Comparison of ENCODE assay signal across 26 cellular contexts in genomic region chr7:135242096-135242684, GRCh38. TPM values are rescaled to one million over a fixed set of nuclear protein-coding genes. Genes with fewer than 3 reads are reported as not detected.
DNase-seq lines count a peak whose midpoint lies in the region; ATAC-seq, FAIRE-seq and TF ChIP-seq lines count a peak whose summit lies in the region.
"Had no signal": no experiment of that assay in that cellular context is flagged by ENCODE, and none has a peak within 500 bp of the region (broad histone marks: within the 10 kb centered on the region; RNA-seq: fewer than 3 reads in every experiment).

No MANE protein-coding gene starts in this region.

- no peaks in the 10 kb centered on the region for H3K36me3 Mint-ChIP-seq in stimulated activated naive B cell treated with anti-CD40 and anti-IgM and Interleukin-4, amounts not matched to agents 10 μg/mL and 1 μg/mL and 100 μg/mL, for 72 hours
- H3K36me3 Mint-ChIP-seq: CD14-positive monocyte; CD4-positive, CD25-positive, alpha-beta regulatory T cell; CD8-positive, alpha-beta T cell had no signal

- H3K79me2 ChIP-seq in HepG2 (ENCODE audit: insufficient read depth, low read length) = no peaks in the 10 kb centered on the region
- H3K79me2 ChIP-seq in K562 (ENCODE audit: control insufficient read depth, insufficient read depth, low read length) = no peaks in the 10 kb centered on the region

- H3K27me3 ChIP-seq in HepG2 (ENCODE audit: control insufficient read depth in 1 of 2, insufficient read depth in 2 of 2, low read length in 2 of 2) = peaks cover 2 to 10% of the 10 kb centered on the region in 2 experiments; a peak in 2 of 5 replicates
- H3K27me3 ChIP-seq in right lobe of liver = no peaks in the 10 kb centered on the region
- H3K27me3 ChIP-seq in K562 (ENCODE audit: control insufficient read depth in 2 of 2, insufficient read depth in 2 of 2, low read length in 2 of 2) = peaks cover 5 to 30% of the 10 kb centered on the region in 2 experiments; a peak in 2 of 5 replicates
- peaks cover 0 to 5% (median 0%) of the 10 kb centered on the region in 4 donors for H3K27me3 ChIP-seq in esophagus muscularis mucosa
- no peaks in the 10 kb centered on the region for H3K27me3 ChIP-seq in gastroesophageal sphincter
- H3K27me3 ChIP-seq: BE2C, BLaER1 had no signal

- no TSS peak for BruUV-seq in HepG2 (replicated peaks; lab: Mats Ljungman, UMichigan)
- BruUV-seq in K562 (replicated peaks; lab: Mats Ljungman, UMichigan) = no TSS peak

- no peak overlapping the region for H2AFZ ChIP-seq in HepG2 (ENCODE audit: low read length)
- no peak overlapping the region for H2AFZ ChIP-seq in K562 (ENCODE audit: low read depth, low read length)

- H3K27ac Mint-ChIP-seq in stimulated activated naive B cell treated with anti-CD40 and anti-IgM and Interleukin-4, amounts not matched to agents 10 μg/mL and 1 μg/mL and 100 μg/mL, for 72 hours = peak overlapping the region; percentile 11
- H3K27ac Mint-ChIP-seq: CD4-positive, CD25-positive, alpha-beta regulatory T cell; CD8-positive, alpha-beta T cell had no signal

- no peak for FAIRE-seq in HepG2 (lab: Jason Lieb, UNC)
- no peak for FAIRE-seq in K562 (lab: Jason Lieb, UNC)
- FAIRE-seq: A204.1, D721Med, G401.6, GM19239 had no signal

- in situ Hi-C loops in HepG2 (cut with HindIII; ENCODE audit: extremely low pct_ligation_motif_present, low pct_unique_long_range_greater_than_20kb) = no loop called here
- in situ Hi-C loops in K562 (cut with MboI) = no loop called here

- no peak for TF ChIP-seq POLR2A in HepG2 (IDR thresholded peaks at IDR 0.05; ENCODE audit: insufficient read depth in 1 of 2, low read depth in 2 of 2, low read length in 2 of 2)
- TF ChIP-seq POLR2A in right lobe of liver (IDR thresholded peaks at IDR 0.05) = no peak
- no peak for TF ChIP-seq POLR2A in K562 (conservative IDR thresholded peaks at IDR 0.05)
- TF ChIP-seq POLR2A in esophagus muscularis mucosa (IDR thresholded peaks at IDR 0.05; ENCODE audit: low read depth) = no peak
- TF ChIP-seq POLR2A in gastroesophageal sphincter (IDR thresholded peaks at IDR 0.05) = no peak

- 49% methylated on average over 5 of the region's 5 CpGs for WGBS in HepG2 (ENCODE audit: low lambda C conversion rate)
- 69% methylated on average over 5 of the region's 5 CpGs for WGBS in right lobe of liver (ENCODE audit: insufficient coverage, low coverage, low lambda C conversion rate, missing lambda C conversion rate)
- WGBS in K562 (ENCODE audit: insufficient coverage, low coverage, missing lambda C conversion rate) = 2% methylated on average over 5 of the region's 5 CpGs
- 70% methylated on average over 5 of the region's 5 CpGs for WGBS in esophagus muscularis mucosa
- 56 to 74% methylated on average over 4 to 5 of the region's 5 CpGs for WGBS in gastroesophageal sphincter (ENCODE audit: low coverage in 1 of 2), 2 donors

- TF ChIP-seq RAD21 in HepG2 (CRISPR knock-in tag; IDR thresholded peaks at IDR 0.05) = no peak
- TF ChIP-seq RAD21 in K562 (CRISPR knock-in tag; conservative IDR thresholded peaks at IDR 0.05 in 1 of 2, IDR thresholded peaks at IDR 0.05 in 1 of 2) = no peak

- H3K4me3 Mint-ChIP-seq in stimulated activated naive B cell treated with anti-CD40 and anti-IgM and Interleukin-4, amounts not matched to agents 10 μg/mL and 1 μg/mL and 100 μg/mL, for 72 hours = no peak overlapping the region
- H3K4me3 Mint-ChIP-seq: CD14-positive monocyte; CD4-positive, CD25-positive, alpha-beta regulatory T cell; CD8-positive, alpha-beta T cell had no signal

- H4K20me1 ChIP-seq in HepG2 (ENCODE audit: insufficient read depth, low read length) (no peaks in the 10 kb centered on the region), K562 (replicated peaks; ENCODE audit: control insufficient read depth, insufficient read depth, low read length) (no peaks in the 10 kb centered on the region)
- H4K20me1 ChIP-seq: BLaER1 had no signal

- H3K4me1 ChIP-seq in HepG2 (ENCODE audit: insufficient read depth, low read length) (peaks cover under 1% of the 10 kb centered on the region; the same call in 1 of the 2 replicates), right lobe of liver (no peaks in the 10 kb centered on the region), K562 (replicated peaks in 1 of 2; ENCODE audit: control insufficient read depth in 2 of 2, insufficient read depth in 2 of 2, low read length in 2 of 2) (peaks cover 0 to 12% of the 10 kb centered on the region in 2 experiments; a peak in 3 of 5 replicates), esophagus muscularis mucosa (no peaks in the 10 kb centered on the region), gastroesophageal sphincter (no peaks in the 10 kb centered on the region)
- H3K4me1 ChIP-seq: BE2C, Caco-2 had no signal

- intact Hi-C loops in HepG2 (cut with micrococcal nuclease; ENCODE audit: unreplicated experiment) (no loop called here), right lobe of liver (cut with DNase I) (no loop called here), K562 (cut with micrococcal nuclease) (no loop called here), esophagus muscularis mucosa (cut with DNase I) (no loop called here)

- POLR2A ChIA-PET in HepG2 (lab: Yijun Ruan, JAX) = no interaction called here
- POLR2A ChIA-PET in K562 (lab: Yijun Ruan, JAX) = no interaction called here

- H3K27me3 Mint-ChIP-seq in stimulated activated naive B cell treated with anti-CD40 and anti-IgM and Interleukin-4, amounts not matched to agents 10 μg/mL and 1 μg/mL and 100 μg/mL, for 72 hours = peaks cover 0 to 12% of the 10 kb centered on the region in 2 donors

- H3K9ac ChIP-seq in HepG2 (ENCODE audit: insufficient read depth, low read depth, low read length) (no peak overlapping the region), K562 (ENCODE audit: insufficient read depth in 1 of 2, low read depth in 2 of 2, low read length in 2 of 2) (no peak overlapping the region)
- H3K9ac ChIP-seq: BLaER1 had no signal

- no peak for TF ChIP-seq EP300 in HepG2 (IDR thresholded peaks at IDR 0.05; ENCODE audit: low read depth in 2 of 2, low read length in 2 of 2)
- no peak for TF ChIP-seq EP300 in HepG2 (CRISPR knock-in tag; IDR thresholded peaks at IDR 0.05; ENCODE audit: borderline replicate concordance)
- no peak for TF ChIP-seq EP300 in K562 (IDR thresholded peaks at IDR 0.05; ENCODE audit: low read length)
- TF ChIP-seq EP300 in esophagus muscularis mucosa (IDR thresholded peaks at IDR 0.05) = no peak
- TF ChIP-seq EP300 in gastroesophageal sphincter (IDR thresholded peaks at IDR 0.05) = no peak

- no peak for ATAC-seq in HepG2
- no peak for ATAC-seq in right lobe of liver
- no peak for ATAC-seq in K562
- ATAC-seq in stimulated activated naive B cell treated with anti-CD40 and anti-IgM and Interleukin-4, amounts not matched to agents 10 μg/mL and 1 μg/mL and 100 μg/mL, for 72 hours (replicated peaks) = no peak
- ATAC-seq in gastroesophageal sphincter = no peak
- no peak for ATAC-seq in HG03108 (IDR thresholded peaks at IDR 0.05; ENCODE audit: unreplicated experiment)
- ATAC-seq: CD8-positive, alpha-beta T cell had no signal

- H3K36me3 ChIP-seq in HepG2 (replicated peaks in 1 of 2; ENCODE audit: control insufficient read depth in 1 of 2, insufficient read depth in 2 of 2, low read length in 2 of 2) (no peaks in the 10 kb centered on the region), right lobe of liver (no peaks in the 10 kb centered on the region), K562 (ENCODE audit: control insufficient read depth, insufficient read depth, low read length) (no peaks in the 10 kb centered on the region), esophagus muscularis mucosa (no peaks in the 10 kb centered on the region), gastroesophageal sphincter (no peaks in the 10 kb centered on the region)
- H3K36me3 ChIP-seq: BE2C, BLaER1 had no signal

- no peak overlapping the region for H3K4me2 ChIP-seq in HepG2 (ENCODE audit: low read depth, low read length)
- H3K4me2 ChIP-seq in K562 (ENCODE audit: insufficient read depth, low read length) = no peak overlapping the region
- H3K4me2 ChIP-seq: BLaER1 had no signal

- CTCF ChIA-PET in HepG2 (lab: Yijun Ruan, JAX; ENCODE audit: low intra/inter-chr PET ratio, low total read pairs) = no interaction called here
- CTCF ChIA-PET in K562 (lab: Yijun Ruan, JAX; ENCODE audit: low intra/inter-chr PET ratio) = no interaction called here

- H3K27ac ChIP-seq in HepG2 (ENCODE audit: extremely low read length, insufficient read depth, low read length) (no peak overlapping the region), right lobe of liver (no peak overlapping the region), K562 (ENCODE audit: extremely low read depth, low read depth, low read length) (no peak overlapping the region), esophagus muscularis mucosa (replicated peaks in 1 of 4) (no peak overlapping the region), gastroesophageal sphincter (no peak overlapping the region)
- H3K27ac ChIP-seq: BLaER1 had no signal

- H3K9me3 ChIP-seq in HepG2 (ENCODE audit: low read length) (no peaks in the 10 kb centered on the region), right lobe of liver (no peaks in the 10 kb centered on the region), K562 (replicated peaks; ENCODE audit: control insufficient read depth, insufficient read depth, low read depth, low read length) (no peaks in the 10 kb centered on the region), esophagus muscularis mucosa (no peaks in the 10 kb centered on the region), gastroesophageal sphincter (no peaks in the 10 kb centered on the region)
- H3K9me3 ChIP-seq: BE2C, Caco-2 had no signal

- H3K4me3 ChIP-seq in HepG2 (replicated peaks in 1 of 3; ENCODE audit: insufficient read depth in 1 of 3, low read depth in 2 of 3, low read length in 3 of 3) = no peak overlapping the region
- H3K4me3 ChIP-seq in right lobe of liver = no peak overlapping the region
- no peak overlapping the region for H3K4me3 ChIP-seq in K562
- no peak overlapping the region for H3K4me3 ChIP-seq in esophagus muscularis mucosa
- no peak overlapping the region for H3K4me3 ChIP-seq in gastroesophageal sphincter
- H3K4me3 ChIP-seq: BLaER1 had no signal

- no peaks in the 10 kb centered on the region for H3K9me3 Mint-ChIP-seq in stimulated activated naive B cell treated with anti-CD40 and anti-IgM and Interleukin-4, amounts not matched to agents 10 μg/mL and 1 μg/mL and 100 μg/mL, for 72 hours
- H3K9me3 Mint-ChIP-seq: CD4-positive, CD25-positive, alpha-beta regulatory T cell; CD8-positive, alpha-beta T cell had no signal

- H3K4me1 Mint-ChIP-seq in stimulated activated naive B cell treated with anti-CD40 and anti-IgM and Interleukin-4, amounts not matched to agents 10 μg/mL and 1 μg/mL and 100 μg/mL, for 72 hours = peaks cover 15 to 24% of the 10 kb centered on the region in 2 donors
- H3K4me1 Mint-ChIP-seq: CD14-positive monocyte had no signal

- TF ChIP-seq CTCF in HepG2 (CRISPR knock-in tag; IDR thresholded peaks at IDR 0.05) = no peak
- TF ChIP-seq CTCF in right lobe of liver (IDR thresholded peaks at IDR 0.05) = no peak
- no peak for TF ChIP-seq CTCF in K562 (IDR thresholded peaks at IDR 0.05 in 2 of 3, conservative IDR thresholded peaks at IDR 0.05 in 1 of 3; ENCODE audit: insufficient read depth in 2 of 3, low read depth in 1 of 3, low read length in 3 of 3)
- no peak for TF ChIP-seq CTCF in esophagus muscularis mucosa (IDR thresholded peaks at IDR 0.05)
- TF ChIP-seq CTCF in gastroesophageal sphincter (IDR thresholded peaks at IDR 0.05) = no peak

- DNase-seq in HepG2 (ENCODE audit: low spot score) (no peak), right lobe of liver (no peak), K562 (ENCODE audit: extremely low read depth in 1 of 4, low spot score in 3 of 4) (no peak), esophagus muscularis mucosa (ENCODE audit: extremely low spot score) (peak; percentile 19), SKM-1 (lab: John Stamatoyannopoulos, UW; ENCODE audit: unreplicated experiment) (no peak)
- no peak for DNase-seq in stimulated activated naive B cell treated with anti-CD40 and anti-IgM and Interleukin-4, amounts not matched to agents 10 μg/mL and 1 μg/mL and 100 μg/mL, for 72 hours
- DNase-seq: 8988T; ACHN; BE2C; C1 segment of cervical spinal cord; Caco-2; Calu3; CD4-positive, CD25-positive, alpha-beta regulatory T cell; DMS79 treated with DMSO at 0.1 percent for 48 hours; GF-D8 had no signal

- no peaks in the 10 kb centered on the region for H3K9me1 ChIP-seq in K562 (ENCODE audit: control insufficient read depth, insufficient read depth, low read length)

RNA-seq across cellular contexts. Expression of gene STRA8, which starts 8.6 kb away (rescaled TPM):
- total RNA-seq in HepG2 (2016; rRNA removed; fragmentation: Illumina TruSeq; extraction: Trizol) (not detected in 2 replicates), right lobe of liver (not detected), K562 (2014; rRNA removed) (not detected in 2 replicates), K562 (2014; rRNA removed; fragmentation: Illumina TruSeq; extraction: Trizol) (not detected in 2 replicates), K562 (2015; rRNA removed; fragmentation: Illumina TruSeq; extraction: Trizol) (not detected in 2 replicates), K562 (2021) (not detected in 2 replicates), esophagus muscularis mucosa (not detected), gastroesophageal sphincter (not detected)
- total RNA-seq in HepG2 (2016; cell fraction: cytosol; rRNA removed; fragmentation: Illumina TruSeq; extraction: Trizol; ENCODE audit: low read depth) = not detected in 2 replicates
- not detected in 2 replicates for total RNA-seq in HepG2 (2016; cell fraction: insoluble cytoplasmic fraction; rRNA removed; fragmentation: Illumina TruSeq; extraction: Trizol)
- total RNA-seq in HepG2 (2016; cell fraction: membrane; rRNA removed; fragmentation: Illumina TruSeq; extraction: Trizol) = not detected in 2 replicates
- not detected in 2 replicates for total RNA-seq in HepG2 (2016; cell fraction: nucleus; rRNA removed; fragmentation: Illumina TruSeq; extraction: Trizol)
- polyA plus RNA-seq in HepG2 (2011; rRNA removed) (0.20 TPM in 1 of 2 replicates, not detected in the other), K562 (2011; rRNA removed) (not detected in 2 replicates), K562 (2014; fragmentation: Illumina TruSeq; extraction: Trizol) (not detected in 2 replicates), K562 (2014; fragmentation: Nextera tagmentation; extraction: Ambion mirVana) (not detected), K562 (2014; rRNA removed) (not detected in 2 replicates)
- not detected in 2 replicates for polyA plus RNA-seq in HepG2 (2011; cell fraction: cytosol; rRNA removed)
- 0.18 and 0.38 TPM in 2 replicates for polyA plus RNA-seq in HepG2 (2011; cell fraction: nucleus; rRNA removed)
- polyA plus RNA-seq in HepG2 (2012) = not detected in 2 replicates
- polyA plus RNA-seq in HepG2 (2016; cell fraction: cytosol; fragmentation: Illumina TruSeq; extraction: Trizol; ENCODE audit: low read depth) = not detected in 2 replicates
- not detected in 2 replicates for polyA plus RNA-seq in HepG2 (2016; cell fraction: insoluble cytoplasmic fraction; fragmentation: Illumina TruSeq; extraction: Trizol; ENCODE audit: low read depth)
- not detected in 2 replicates for polyA plus RNA-seq in HepG2 (2016; cell fraction: membrane; fragmentation: Illumina TruSeq; extraction: Trizol; ENCODE audit: low read depth)
- polyA plus RNA-seq in HepG2 (2016; cell fraction: nucleus; fragmentation: Illumina TruSeq; extraction: Trizol; ENCODE audit: insufficient read depth, low read depth) = not detected in 2 replicates
- polyA minus RNA-seq in HepG2 (2011; rRNA and poly(A)+ RNA removed; ENCODE audit: low replicate concordance) = not detected in 2 replicates
- polyA minus RNA-seq in HepG2 (2011; cell fraction: cytosol; rRNA and poly(A)+ RNA removed) = not detected in 2 replicates
- polyA minus RNA-seq in HepG2 (2011; cell fraction: nucleus; rRNA and poly(A)+ RNA removed) = not detected in 2 replicates
- not detected in 2 replicates for total RNA-seq in K562 (2011; cell fraction: chromatin; rRNA removed; ENCODE audit: low replicate concordance)
- total RNA-seq in K562 (2011; cell fraction: nucleolus; rRNA removed) = not detected in 2 replicates
- total RNA-seq in K562 (2011; cell fraction: nucleoplasm; rRNA removed) = not detected in 2 replicates
- polyA plus RNA-seq in K562 (2011; cell fraction: cytosol; rRNA removed) = not detected in 2 replicates
- polyA plus RNA-seq in K562 (2011; cell fraction: nucleus; rRNA removed) = not detected in 2 replicates
- not detected in 2 replicates for polyA plus RNA-seq in K562 (2012)
- not detected in 2 replicates for polyA minus RNA-seq in K562 (2011; rRNA and poly(A)+ RNA removed)
- polyA minus RNA-seq in K562 (2011; cell fraction: cytosol; rRNA and poly(A)+ RNA removed) = not detected in 2 replicates
- not detected in 2 replicates for polyA minus RNA-seq in K562 (2011; cell fraction: nucleus; rRNA and poly(A)+ RNA removed)
- total RNA-seq: A673; Caco-2; Calu3; CD4-positive, CD25-positive, alpha-beta regulatory T cell; CD8-positive, alpha-beta T cell had no signal
- polyA plus RNA-seq: AG04450; CD14-positive monocyte; CD4-positive, CD25-positive, alpha-beta regulatory T cell had no signal

RNA-seq across cellular contexts. Expression of gene WDR91, which starts 30.9 kb away (rescaled TPM):
- total RNA-seq in HepG2 (2016; rRNA removed; fragmentation: Illumina TruSeq; extraction: Trizol) (10.0 and 12.1 TPM in 2 replicates), right lobe of liver (10 to 100 TPM in 1 of 6 experiments, 1 to 10 TPM in 5; 6.0 to 11.5 (median 8.6) TPM), K562 (2014; rRNA removed) (10.1 and 12.0 TPM in 2 replicates), K562 (2014; rRNA removed; fragmentation: Illumina TruSeq; extraction: Trizol) (4.9 and 5.8 TPM in 2 replicates), K562 (2015; rRNA removed; fragmentation: Illumina TruSeq; extraction: Trizol) (9.2 and 10.7 TPM in 2 replicates), K562 (2021) (12.1 and 18.2 TPM in 2 replicates), esophagus muscularis mucosa (10 to 100 TPM; 13.3 to 27.4 (median 20.4) TPM), gastroesophageal sphincter (10 to 100 TPM; 18.7 to 37.1 (median 30.0) TPM)
- total RNA-seq in HepG2 (2016; cell fraction: cytosol; rRNA removed; fragmentation: Illumina TruSeq; extraction: Trizol; ENCODE audit: low read depth) = 1.1 and 1.8 TPM in 2 replicates
- 9.2 and 12.1 TPM in 2 replicates for total RNA-seq in HepG2 (2016; cell fraction: insoluble cytoplasmic fraction; rRNA removed; fragmentation: Illumina TruSeq; extraction: Trizol)
- 1.5 and 2.3 TPM in 2 replicates for total RNA-seq in HepG2 (2016; cell fraction: membrane; rRNA removed; fragmentation: Illumina TruSeq; extraction: Trizol)
- 11.3 and 14.5 TPM in 2 replicates for total RNA-seq in HepG2 (2016; cell fraction: nucleus; rRNA removed; fragmentation: Illumina TruSeq; extraction: Trizol)
- polyA plus RNA-seq in HepG2 (2011; rRNA removed) (11.6 and 13.7 TPM in 2 replicates), K562 (2011; rRNA removed) (12.9 and 15.0 TPM in 2 replicates), K562 (2014; fragmentation: Illumina TruSeq; extraction: Trizol) (7.7 and 9.8 TPM in 2 replicates), K562 (2014; fragmentation: Nextera tagmentation; extraction: Ambion mirVana) (1 to 10 TPM; 1.9 to 2.1 TPM), K562 (2014; rRNA removed) (11.9 and 17.4 TPM in 2 replicates)
- polyA plus RNA-seq in HepG2 (2011; cell fraction: cytosol; rRNA removed) = 7.2 and 8.6 TPM in 2 replicates
- polyA plus RNA-seq in HepG2 (2011; cell fraction: nucleus; rRNA removed) = 43.9 and 51.3 TPM in 2 replicates
- polyA plus RNA-seq in HepG2 (2012) = 5.7 and 6.1 TPM in 2 replicates
- polyA plus RNA-seq in HepG2 (2016; cell fraction: cytosol; fragmentation: Illumina TruSeq; extraction: Trizol; ENCODE audit: low read depth) = 0.26 and 0.31 TPM in 2 replicates
- 10.7 and 11.4 TPM in 2 replicates for polyA plus RNA-seq in HepG2 (2016; cell fraction: insoluble cytoplasmic fraction; fragmentation: Illumina TruSeq; extraction: Trizol; ENCODE audit: low read depth)
- 0.56 and 0.65 TPM in 2 replicates for polyA plus RNA-seq in HepG2 (2016; cell fraction: membrane; fragmentation: Illumina TruSeq; extraction: Trizol; ENCODE audit: low read depth)
- 21.1 and 22.2 TPM in 2 replicates for polyA plus RNA-seq in HepG2 (2016; cell fraction: nucleus; fragmentation: Illumina TruSeq; extraction: Trizol; ENCODE audit: insufficient read depth, low read depth)
- 8.2 and 19.7 TPM in 2 replicates for polyA minus RNA-seq in HepG2 (2011; rRNA and poly(A)+ RNA removed; ENCODE audit: low replicate concordance)
- polyA minus RNA-seq in HepG2 (2011; cell fraction: cytosol; rRNA and poly(A)+ RNA removed) = 5.3 and 8.8 TPM in 2 replicates
- polyA minus RNA-seq in HepG2 (2011; cell fraction: nucleus; rRNA and poly(A)+ RNA removed) = 12.6 and 17.4 TPM in 2 replicates
- total RNA-seq in K562 (2011; cell fraction: chromatin; rRNA removed; ENCODE audit: low replicate concordance) = 28.4 and 48.4 TPM in 2 replicates
- total RNA-seq in K562 (2011; cell fraction: nucleolus; rRNA removed) = 26.5 and 27.3 TPM in 2 replicates
- total RNA-seq in K562 (2011; cell fraction: nucleoplasm; rRNA removed) = 18.5 and 26.3 TPM in 2 replicates
- 18.4 and 21.1 TPM in 2 replicates for polyA plus RNA-seq in K562 (2011; cell fraction: cytosol; rRNA removed)
- 69.8 and 70.6 TPM in 2 replicates for polyA plus RNA-seq in K562 (2011; cell fraction: nucleus; rRNA removed)
- polyA plus RNA-seq in K562 (2012) = 8.7 and 11.6 TPM in 2 replicates
- polyA minus RNA-seq in K562 (2011; rRNA and poly(A)+ RNA removed) = 8.4 and 9.3 TPM in 2 replicates
- 8.6 and 9.1 TPM in 2 replicates for polyA minus RNA-seq in K562 (2011; cell fraction: cytosol; rRNA and poly(A)+ RNA removed)
- polyA minus RNA-seq in K562 (2011; cell fraction: nucleus; rRNA and poly(A)+ RNA removed) = 15.2 and 24.0 TPM in 2 replicates

Comparison
In these comparisons a context has a peak if more than half of its experiments do, and no peak if none do; other contexts are left out.
1. Of the 241 proteins assayed by ChIP-seq in both HepG2 and K562: peak only in HepG2: none; only in K562: PCBP2 and ZNF512; in both: HNRNPK; in neither: 238.